8 cellular contexts compared by ENCODE assay signal in the genomic region with DNA sequence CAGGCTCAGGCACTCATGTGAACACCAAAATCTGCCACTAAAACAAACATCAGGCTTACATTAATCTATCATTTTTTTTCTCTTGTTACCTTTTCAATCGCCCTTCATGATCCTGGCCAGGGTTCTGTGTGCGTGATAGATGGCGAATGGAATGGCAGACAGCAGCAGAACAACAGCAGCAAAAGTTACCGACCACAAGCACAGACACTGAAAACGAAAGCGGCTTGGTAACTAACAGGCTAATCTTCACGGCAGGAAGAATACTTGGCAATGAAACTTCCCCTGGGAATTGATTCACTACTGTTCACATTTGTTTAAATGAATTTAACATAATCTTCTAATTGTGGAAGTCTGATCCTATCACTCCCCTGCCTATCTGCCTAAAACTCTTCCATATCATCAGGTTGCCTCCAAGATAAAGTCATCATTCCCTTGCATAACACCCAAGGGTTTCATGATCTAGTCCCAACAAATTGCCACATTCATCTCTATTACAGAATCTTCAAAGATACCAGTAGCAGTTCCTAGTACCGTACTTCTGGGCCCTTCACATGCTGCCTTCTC. TPM values are rescaled to one million over a fixed set of nuclear protein-coding genes. Genes with fewer than 3 reads are reported as not detected.
A peak's percentile ranks its signal among the peaks of the same experiment; 100 is the strongest.
DNase-seq lines count a peak whose midpoint lies in the region; ATAC-seq and TF ChIP-seq lines count a peak whose summit lies in the region.

No MANE protein-coding gene starts in this region.

- peak overlapping the region; percentile 56; the same call in 1 of the 2 replicates for H3K27ac ChIP-seq in C4-2B
- peak overlapping the region; percentile 71 for H3K27ac ChIP-seq in foreskin keratinocyte

- in situ Hi-C loops in SK-MEL-5 (cut with HindIII; ENCODE audit: low pct_unique_long_range_greater_than_20kb, low sequenced_read_pairs): no loop called here

- TF ChIP-seq CTCF in C4-2B (conservative IDR thresholded peaks at IDR 0.05) (no peak), foreskin keratinocyte (conservative IDR thresholded peaks at IDR 0.05) (no peak)

- peak; percentile 56 for DNase-seq in SK-MEL-5 (ENCODE audit: low read depth, low spot score)
- peak in 1 of 2 donors; percentile 72 for DNase-seq in foreskin keratinocyte
- DNase-seq in sciatic nerve (ENCODE audit: low spot score): no peak
- DNase-seq in HUDEP-2 (lab: John Stamatoyannopoulos, UW; ENCODE audit: unreplicated experiment in 76 of 76): no peak
- no peak for DNase-seq in NCI-H187 treated with DMSO at 0.1 percent for 48 hours (lab: John Stamatoyannopoulos, UW)
- DNase-seq in mucosa of gallbladder (ENCODE audit: low spot score): no peak

- H3K4me1 ChIP-seq in foreskin keratinocyte: peaks cover 39% of the 10 kb centered on the region

- ATAC-seq in HG02588 (IDR thresholded peaks at IDR 0.05; ENCODE audit: unreplicated experiment) (peak; percentile 57), foreskin keratinocyte (peak; percentile 37), sciatic nerve (peak; percentile 56)

- intact Hi-C loops in sciatic nerve (cut with DNase I): no loop called here

- no peaks in the 10 kb centered on the region for H3K27me3 ChIP-seq in foreskin keratinocyte

RNA-seq across cellular contexts. Expression of gene PTPRK, which starts 28.7 kb away (rescaled TPM):
- total RNA-seq in SK-MEL-5 (2014; rRNA removed; shearing (Covaris generic)): 25.5 and 36.5 TPM in 2 replicates
- polyA plus RNA-seq in SK-MEL-5 (2015; cell fraction: cytosol; rRNA removed): 18.9 and 34.8 TPM in 2 replicates
- polyA plus RNA-seq in SK-MEL-5 (2015; cell fraction: nucleus; rRNA removed): 10.4 and 11.9 TPM in 2 replicates
- total RNA-seq in foreskin keratinocyte: 89.8 and 177 TPM in 2 replicates
- polyA plus RNA-seq in foreskin keratinocyte: 19.4 and 31.1 TPM in 2 replicates
- total RNA-seq in sciatic nerve: 25.9 TPM
- total RNA-seq in mucosa of gallbladder: 209 TPM
